Comparison of ENCODE assay signal across 1 cellular context in the genomic region with DNA sequence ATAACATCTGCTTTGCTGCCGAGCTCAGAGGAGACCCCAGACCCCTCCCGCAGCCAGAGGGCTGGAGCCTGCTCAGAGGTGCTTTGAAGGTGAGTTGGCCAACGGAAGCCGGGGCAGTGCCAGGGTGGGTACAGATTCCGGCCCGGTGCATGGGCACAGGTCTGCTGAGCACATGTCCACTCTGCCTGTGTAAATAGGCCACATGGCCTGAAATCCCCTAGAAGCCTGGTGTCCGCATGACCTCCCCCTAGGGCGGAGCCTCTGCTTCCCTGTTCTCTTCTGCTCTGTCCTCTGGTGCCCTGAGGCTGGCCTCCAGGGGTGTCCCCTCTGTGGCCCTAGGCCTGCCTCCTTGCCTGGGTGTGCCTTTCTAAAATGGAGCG.
A peak's percentile ranks its signal among the peaks of the same experiment; 100 is the strongest.
TF ChIP-seq lines count a peak whose summit lies in the region.

No MANE protein-coding gene starts in this region.

TF ChIP-seq in HepG2, 621 proteins besides CTCF, POLR2A, EP300 and RAD21 (continued from another document):
- TF ChIP-seq HNRNPL (IDR thresholded peaks at IDR 0.05; ENCODE audit: low read depth, low read length) (peak; percentile 92), ZNF331 (CRISPR knock-in tag; IDR thresholded peaks at IDR 0.05) (no peak), HHEX (CRISPR knock-in tag; IDR thresholded peaks at IDR 0.05) (no peak), KLF6 (CRISPR knock-in tag; IDR thresholded peaks at IDR 0.05) (no peak), KLF11 (CRISPR knock-in tag; IDR thresholded peaks at IDR 0.05) (no peak)
